Comparison of ENCODE assay signal across 29 cellular contexts in the genomic region with DNA sequence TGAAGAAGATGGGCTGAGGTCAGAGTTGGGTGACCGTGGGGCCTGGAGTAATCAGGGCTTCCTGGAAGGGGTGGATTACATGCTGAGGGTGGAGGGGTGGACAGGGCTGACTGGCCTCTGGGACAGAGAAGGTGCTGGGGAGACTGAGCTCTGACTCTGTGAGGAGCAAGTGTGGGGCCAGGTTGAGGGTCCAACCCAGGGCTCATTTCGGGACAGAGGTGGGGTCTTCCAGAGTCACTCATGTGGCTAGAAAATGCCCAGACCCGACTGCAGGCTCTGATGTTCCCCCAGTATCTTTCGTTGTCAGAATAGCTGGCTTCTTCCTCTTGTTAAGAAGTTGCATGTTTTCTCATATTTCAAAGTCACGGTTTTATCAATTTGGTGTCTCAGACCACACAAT.
"Had no signal": no experiment of that assay in that cellular context is flagged by ENCODE, and none has a peak within 500 bp of the region (broad histone marks: within the 10 kb centered on the region; RNA-seq: fewer than 3 reads in every experiment).

No MANE protein-coding gene starts in this region.

- H3K27me3 ChIP-seq: adrenal gland, SJSA1 had no signal

- H3K4me1 ChIP-seq: adrenal gland, SJSA1 had no signal

- H3K27me3 Mint-ChIP-seq: activated CD8-positive, alpha-beta memory T cell treated with anti-CD3 and anti-CD28 coated beads, Interleukin-2, amount 10 ng/mL, durations not matched to agents 7 days and 5 days; activated naive CD8-positive, alpha-beta T cell treated with anti-CD3 and anti-CD28 coated beads, Interleukin-2, amount 10 ng/mL, durations not matched to agents 7 days and 5 days had no signal

- ATAC-seq: activated CD8-positive, alpha-beta memory T cell treated with anti-CD3 and anti-CD28 coated beads, Interleukin-2, amount 10 ng/mL, durations not matched to agents 7 days and 5 days; activated T-helper 17 cell treated with anti-CD3 and anti-CD28 coated beads, Interleukin-2, amount 50 U/mL, for 72 hours; K562; PC-3; SK-N-SH treated with all-trans-retinoic acid at 6 μM for 48 hours; WTC11 had no signal

- H3K36me3 ChIP-seq: adrenal gland, SJSA1 had no signal

- H3K9me3 Mint-ChIP-seq: activated naive CD8-positive, alpha-beta T cell treated with anti-CD3 and anti-CD28 coated beads, Interleukin-2, amount 10 ng/mL, durations not matched to agents 7 days and 5 days; activated T-helper 17 cell treated with anti-CD3 and anti-CD28 coated beads, Interleukin-2, amount 50 U/mL, for 72 hours; WTC11 had no signal

- H3K4me1 Mint-ChIP-seq: activated CD8-positive, alpha-beta memory T cell treated with anti-CD3 and anti-CD28 coated beads, Interleukin-2, amount 10 ng/mL, durations not matched to agents 7 days and 5 days; activated naive CD8-positive, alpha-beta T cell treated with anti-CD3 and anti-CD28 coated beads, Interleukin-2, amount 10 ng/mL, durations not matched to agents 7 days and 5 days; activated T-helper 17 cell treated with anti-CD3 and anti-CD28 coated beads, Interleukin-2, amount 50 U/mL, for 72 hours had no signal

- H3K4me3 Mint-ChIP-seq: activated CD8-positive, alpha-beta memory T cell treated with anti-CD3 and anti-CD28 coated beads, Interleukin-2, amount 10 ng/mL, durations not matched to agents 7 days and 5 days; activated naive CD8-positive, alpha-beta T cell treated with anti-CD3 and anti-CD28 coated beads, Interleukin-2, amount 10 ng/mL, durations not matched to agents 7 days and 5 days; activated T-helper 17 cell treated with anti-CD3 and anti-CD28 coated beads, Interleukin-2, amount 50 U/mL, for 72 hours; WTC11 had no signal

- H3K9me3 ChIP-seq: adrenal gland, SJSA1 had no signal

- H3K36me3 Mint-ChIP-seq: activated CD8-positive, alpha-beta memory T cell treated with anti-CD3 and anti-CD28 coated beads, Interleukin-2, amount 10 ng/mL, durations not matched to agents 7 days and 5 days; activated naive CD8-positive, alpha-beta T cell treated with anti-CD3 and anti-CD28 coated beads, Interleukin-2, amount 10 ng/mL, durations not matched to agents 7 days and 5 days; WTC11 had no signal

- H3K27ac ChIP-seq: adrenal gland, SJSA1 had no signal

- DNase-seq: activated CD4-positive, alpha-beta T cell treated with anti-CD3 and anti-CD28 coated beads for 48 hours; activated CD4-positive, alpha-beta T cell treated with anti-CD3 and anti-CD28 coated beads, Interleukin-2, amount 50 U/mL, for 48 hours; activated CD4-positive, CD25-positive, alpha-beta regulatory T cell treated with anti-CD3 and anti-CD28 coated beads, Interleukin-2, amount 50 U/mL, for 72 hours; activated CD8-positive, alpha-beta memory T cell treated with anti-CD3 and anti-CD28 coated beads, Interleukin-2, amount 10 ng/mL, durations not matched to agents 7 days and 5 days; activated naive CD4-positive, alpha-beta T cell treated with anti-CD3 and anti-CD28 coated beads, Interleukin-2, amount 50 U/mL, for 16 hours; activated naive CD8-positive, alpha-beta T cell treated with anti-CD3 and anti-CD28 coated beads, Interleukin-2, amount 10 ng/mL, durations not matched to agents 7 days and 5 days; activated T-cell treated with anti-CD3 and anti-CD28 coated beads for 4 hours; activated T-cell treated with anti-CD3 and anti-CD28 coated beads, Interleukin-2, amount 50 U/mL, for 48 hours; adrenal gland; anterior cingulate cortex; caudate nucleus; Karpas-422; MM.1S; NCI-H1105 treated with DMSO at 0.1 percent for 48 hours; NCI-H1436 treated with DMSO at 0.1 percent for 48 hours; NCI-H187; NCI-H2081; NCI-H510A treated with DMSO at 0.1 percent for 48 hours; NCI-H69; NK-92 treated with Interleukin-12 subunit alpha and Interleukin-12 subunit beta, amount 100 ng/mL, for 24 hours; PC-3; SHP77; SW 1271; T-helper 9 cell had no signal

- H3K27ac Mint-ChIP-seq: activated CD8-positive, alpha-beta memory T cell treated with anti-CD3 and anti-CD28 coated beads, Interleukin-2, amount 10 ng/mL, durations not matched to agents 7 days and 5 days; activated naive CD8-positive, alpha-beta T cell treated with anti-CD3 and anti-CD28 coated beads, Interleukin-2, amount 10 ng/mL, durations not matched to agents 7 days and 5 days; activated T-helper 17 cell treated with anti-CD3 and anti-CD28 coated beads, Interleukin-2, amount 50 U/mL, for 72 hours; WTC11 had no signal

- H3K4me3 ChIP-seq: adrenal gland, K562, SJSA1 had no signal
